ENCODE assay signal across 8 cellular contexts in genomic region chr21:33640697-33641338, GRCh38. TPM values are rescaled to one million over a fixed set of nuclear protein-coding genes. Genes with fewer than 3 reads are reported as not detected.
DNase-seq lines count a peak whose midpoint lies in the region; ATAC-seq and TF ChIP-seq lines count a peak whose summit lies in the region.

No MANE protein-coding gene starts in this region.

- ATAC-seq in GM18873 (IDR thresholded peaks at IDR 0.05; ENCODE audit: low FRiP score, unreplicated experiment) (no peak), GM21367 (IDR thresholded peaks at IDR 0.05; ENCODE audit: unreplicated experiment) (no peak)

- no peak for TF ChIP-seq CTCF in colonic mucosa (IDR thresholded peaks at IDR 0.05)

- H3K4me3 ChIP-seq in colonic mucosa (peak overlapping the region; percentile 91), mesodermal cell (ENCODE audit: extremely low read depth, insufficient read depth, low read length, poor library complexity, severe bottlenecking) (peak overlapping the region; percentile 83)

- no peaks in the 10 kb centered on the region for H3K9me3 ChIP-seq in colonic mucosa
- no peaks in the 10 kb centered on the region for H3K9me3 ChIP-seq in mesodermal cell (ENCODE audit: control insufficient read depth, low read length)

- no peaks in the 10 kb centered on the region for H3K27me3 ChIP-seq in colonic mucosa

- H3K9ac ChIP-seq in colonic mucosa (ENCODE audit: low read depth in 2 of 2, low read length in 2 of 2): peak overlapping the region; percentile 86 to 98

- H3K36me3 ChIP-seq in colonic mucosa (no peaks in the 10 kb centered on the region), mesodermal cell (ENCODE audit: control insufficient read depth, insufficient read depth, low read length) (peaks cover 9% of the 10 kb centered on the region)

- intact Hi-C loops in colonic mucosa (cut with DNase I): no loop called here

- WGBS in mesodermal cell (ENCODE audit: insufficient coverage in 2 of 2), 2 experiments: 6 to 14% methylated on average over 4 to 9 of the region's 18 CpGs

- H3K4me1 ChIP-seq in colonic mucosa (peaks cover 11% of the 10 kb centered on the region), mesodermal cell (ENCODE audit: control insufficient read depth, insufficient read depth, low read length, poor library complexity, severe bottlenecking) (peaks cover 16% of the 10 kb centered on the region)

- peak; percentile 53 for DNase-seq in NOMO-1 treated with DMSO at 0.1 percent for 48 hours (lab: John Stamatoyannopoulos, UW; ENCODE audit: unreplicated experiment)
- no peak for DNase-seq in NOMO-1 treated with dmso at 0.1 percent for 144 hours (lab: John Stamatoyannopoulos, UW; ENCODE audit: unreplicated experiment)
- DNase-seq in NCI-H345 (lab: John Stamatoyannopoulos, UW): peak; percentile 36
- peak; percentile 31 for DNase-seq in colonic mucosa
- no peak for DNase-seq in globus pallidus (ENCODE audit: low spot score)

- H3K27ac ChIP-seq in colonic mucosa (peak overlapping the region; percentile 89), mesodermal cell (ENCODE audit: low read depth, low read length, severe bottlenecking) (peak overlapping the region; percentile 64)

RNA-seq across cellular contexts. Expression of gene CRYZL1, which starts 0.7 kb away (rescaled TPM):
- total RNA-seq in colonic mucosa: 10 to 100 TPM; 31.5 to 36.0 TPM
- polyA plus RNA-seq in mesodermal cell (2013, experiment 1 of 2): 43.5 TPM
- polyA plus RNA-seq in mesodermal cell (2013, experiment 2 of 2): 46.4 TPM

RNA-seq across cellular contexts. Expression of gene ITSN1, which starts 1.5 kb away (rescaled TPM):
- 10 to 100 TPM; 22.4 to 28.3 TPM for total RNA-seq in colonic mucosa
- polyA plus RNA-seq in mesodermal cell (2013, experiment 1 of 2): 59.9 TPM
- 56.4 TPM for polyA plus RNA-seq in mesodermal cell (2013, experiment 2 of 2)

RNA-seq across cellular contexts. Expression of gene DONSON, which starts 52.3 kb away (rescaled TPM):
- 10 to 100 TPM in 1 of 2 donors, 1 to 10 TPM in 1; 7.7 to 21.7 TPM for total RNA-seq in colonic mucosa
- 37.0 TPM for polyA plus RNA-seq in mesodermal cell (2013, experiment 1 of 2)
- 37.2 TPM for polyA plus RNA-seq in mesodermal cell (2013, experiment 2 of 2)

Comparison
In these comparisons a context has a peak if more than half of its experiments do, and no peak if none do; other contexts are left out.
1. DNase-seq: peak in NOMO-1 treated with DMSO at 0.1 percent for 48 hours (single experiment), NCI-H345 (single experiment) and colonic mucosa (single experiment); none in NOMO-1 treated with dmso at 0.1 percent for 144 hours (single experiment) and globus pallidus (single experiment).